In the genomic region with DNA sequence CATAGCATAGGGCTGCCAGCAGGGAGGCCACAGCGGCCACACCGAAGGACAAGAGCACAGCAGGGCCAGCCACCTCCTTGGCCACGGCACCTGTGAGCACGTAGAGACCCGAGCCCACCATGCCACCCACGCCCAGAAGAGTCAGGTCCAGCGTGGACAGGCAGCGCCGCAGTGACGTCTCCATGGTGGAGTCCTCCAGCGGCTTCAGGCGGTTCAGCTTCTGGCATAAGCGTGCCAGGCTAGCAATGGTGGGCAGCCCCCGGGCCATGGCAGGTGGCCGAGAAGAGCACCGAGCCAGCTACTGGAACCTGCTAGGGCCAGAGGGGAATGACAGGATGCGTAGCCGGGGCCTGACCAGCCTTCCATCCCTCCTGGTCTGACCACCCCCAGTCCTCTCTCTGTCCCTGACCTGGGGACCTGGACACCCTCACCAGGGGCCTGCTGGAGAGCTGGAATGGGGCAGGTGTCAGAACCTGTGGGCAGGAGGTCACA, we compare ENCODE assay signal across 1 cellular context.
TF ChIP-seq lines count a peak whose summit lies in the region.

No MANE protein-coding gene starts in this region.

TF ChIP-seq in K562, 482 proteins besides CTCF, POLR2A, EP300 and RAD21 (continued from another document):
- TF ChIP-seq SFPQ (IDR thresholded peaks at IDR 0.05; ENCODE audit: low read depth, low read length) (no peak), XRCC5 (IDR thresholded peaks at IDR 0.05; ENCODE audit: low read depth, low read length) (no peak), TSHZ1 (CRISPR knock-in tag; IDR thresholded peaks at IDR 0.05) (no peak), ZNF511 (CRISPR knock-in tag; IDR thresholded peaks at IDR 0.05) (peak; percentile 76), ZNF143 (CRISPR knock-in tag; IDR thresholded peaks at IDR 0.05) (peak; percentile 45), ZNF830 (CRISPR knock-in tag; IDR thresholded peaks at IDR 0.05) (no peak), SAP30 (IDR thresholded peaks at IDR 0.05; ENCODE audit: borderline replicate concordance, insufficient read depth, low read depth, low read length, poor library complexity, severe bottlenecking) (no peak), NFE2 (IDR thresholded peaks at IDR 0.05; ENCODE audit: low read depth) (no peak), ARID4B (CRISPR knock-in tag; IDR thresholded peaks at IDR 0.05) (0 out of 2 replicates have a peak, but pooled peaks have one; percentile 66), KAT2B (IDR thresholded peaks at IDR 0.05; ENCODE audit: low read depth, low read length) (no peak), UBTF (IDR thresholded peaks at IDR 0.05; ENCODE audit: borderline replicate concordance in 1 of 2, low read depth in 2 of 2, low read length in 2 of 2) (0 out of 4 replicates have a peak, but pooled peaks of 1 of the 2 experiments have one; percentile 18), SOX6 (IDR thresholded peaks at IDR 0.05) (no peak), E2F4 (CRISPR knock-in tag; IDR thresholded peaks at IDR 0.05; ENCODE audit: low read depth) (no peak)
- TF ChIP-seq, protein P1, sequence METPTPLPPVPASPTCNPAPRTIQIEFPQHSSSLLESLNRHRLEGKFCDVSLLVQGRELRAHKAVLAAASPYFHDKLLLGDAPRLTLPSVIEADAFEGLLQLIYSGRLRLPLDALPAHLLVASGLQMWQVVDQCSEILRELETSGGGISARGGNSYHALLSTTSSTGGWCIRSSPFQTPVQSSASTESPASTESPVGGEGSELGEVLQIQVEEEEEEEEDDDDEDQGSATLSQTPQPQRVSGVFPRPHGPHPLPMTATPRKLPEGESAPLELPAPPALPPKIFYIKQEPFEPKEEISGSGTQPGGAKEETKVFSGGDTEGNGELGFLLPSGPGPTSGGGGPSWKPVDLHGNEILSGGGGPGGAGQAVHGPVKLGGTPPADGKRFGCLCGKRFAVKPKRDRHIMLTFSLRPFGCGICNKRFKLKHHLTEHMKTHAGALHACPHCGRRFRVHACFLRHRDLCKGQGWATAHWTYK (CRISPR knock-in tag; IDR thresholded peaks at IDR 0.05) = 0 out of 2 replicates have a peak, but pooled peaks have one; percentile 1
- TF ChIP-seq, protein P2, sequence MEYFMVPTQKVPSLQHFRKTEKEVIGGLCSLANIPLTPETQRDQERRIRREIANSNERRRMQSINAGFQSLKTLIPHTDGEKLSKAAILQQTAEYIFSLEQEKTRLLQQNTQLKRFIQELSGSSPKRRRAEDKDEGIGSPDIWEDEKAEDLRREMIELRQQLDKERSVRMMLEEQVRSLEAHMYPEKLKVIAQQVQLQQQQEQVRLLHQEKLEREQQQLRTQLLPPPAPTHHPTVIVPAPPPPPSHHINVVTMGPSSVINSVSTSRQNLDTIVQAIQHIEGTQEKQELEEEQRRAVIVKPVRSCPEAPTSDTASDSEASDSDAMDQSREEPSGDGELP (CRISPR knock-in tag; IDR thresholded peaks at IDR 0.05; ENCODE audit: borderline replicate concordance) = no peak
- TF ChIP-seq, protein P3, sequence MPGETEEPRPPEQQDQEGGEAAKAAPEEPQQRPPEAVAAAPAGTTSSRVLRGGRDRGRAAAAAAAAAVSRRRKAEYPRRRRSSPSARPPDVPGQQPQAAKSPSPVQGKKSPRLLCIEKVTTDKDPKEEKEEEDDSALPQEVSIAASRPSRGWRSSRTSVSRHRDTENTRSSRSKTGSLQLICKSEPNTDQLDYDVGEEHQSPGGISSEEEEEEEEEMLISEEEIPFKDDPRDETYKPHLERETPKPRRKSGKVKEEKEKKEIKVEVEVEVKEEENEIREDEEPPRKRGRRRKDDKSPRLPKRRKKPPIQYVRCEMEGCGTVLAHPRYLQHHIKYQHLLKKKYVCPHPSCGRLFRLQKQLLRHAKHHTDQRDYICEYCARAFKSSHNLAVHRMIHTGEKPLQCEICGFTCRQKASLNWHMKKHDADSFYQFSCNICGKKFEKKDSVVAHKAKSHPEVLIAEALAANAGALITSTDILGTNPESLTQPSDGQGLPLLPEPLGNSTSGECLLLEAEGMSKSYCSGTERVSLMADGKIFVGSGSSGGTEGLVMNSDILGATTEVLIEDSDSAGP (CRISPR knock-in tag; IDR thresholded peaks at IDR 0.05) = 0 out of 2 replicates have a peak, but pooled peaks have one; percentile 59
